In the genomic region with DNA sequence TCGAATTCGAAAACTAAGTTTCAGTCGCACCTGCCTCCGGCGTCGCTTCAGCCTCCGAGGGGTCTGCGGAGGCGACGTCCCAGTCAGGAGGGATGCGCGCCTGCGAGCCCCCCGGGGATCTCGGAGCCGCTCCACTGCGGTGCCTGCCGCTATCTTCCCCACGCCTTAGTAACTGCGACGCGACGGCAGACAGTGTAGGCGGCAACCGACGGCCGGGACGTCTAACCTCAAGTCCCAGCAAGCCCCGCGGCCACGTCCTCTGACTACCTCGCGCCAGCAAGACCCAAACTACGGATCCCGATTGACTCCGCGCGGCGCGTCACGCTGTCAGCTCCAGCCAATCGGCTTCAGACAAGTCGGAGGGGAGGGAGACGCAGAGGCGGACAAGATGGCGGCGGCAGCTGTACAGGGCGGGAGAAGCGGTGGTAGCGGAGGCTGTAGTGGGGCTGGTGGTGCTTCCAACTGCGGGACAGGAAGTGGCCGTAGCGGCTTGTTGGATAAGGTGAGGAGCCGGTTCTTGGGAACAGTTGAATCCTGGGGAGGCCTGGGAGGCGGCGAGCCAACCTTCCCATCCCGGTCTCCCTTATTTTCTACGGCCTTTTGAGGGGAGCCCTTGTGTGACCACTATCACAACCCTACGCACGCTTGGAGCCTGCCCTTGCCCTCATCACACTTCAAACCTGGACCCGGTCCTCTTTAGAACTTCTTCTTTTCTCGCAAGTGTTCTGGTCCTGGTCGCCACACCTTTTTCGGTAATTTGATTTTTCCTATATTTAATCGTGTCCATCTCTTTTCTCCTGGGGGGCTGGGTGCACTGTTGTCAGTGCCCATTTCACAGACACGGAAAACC, we compare ENCODE assay signal across 8 cellular contexts. TPM values are rescaled to one million over a fixed set of nuclear protein-coding genes. Genes with fewer than 3 reads are reported as not detected.
DNase-seq lines count a peak whose midpoint lies in the region; ATAC-seq and TF ChIP-seq lines count a peak whose summit lies in the region.

A gene (plus strand): TSS at position 369 of the 850 bp plus-strand sequence. CDS start 20 bp downstream, at position 389.
A gene with protein sequence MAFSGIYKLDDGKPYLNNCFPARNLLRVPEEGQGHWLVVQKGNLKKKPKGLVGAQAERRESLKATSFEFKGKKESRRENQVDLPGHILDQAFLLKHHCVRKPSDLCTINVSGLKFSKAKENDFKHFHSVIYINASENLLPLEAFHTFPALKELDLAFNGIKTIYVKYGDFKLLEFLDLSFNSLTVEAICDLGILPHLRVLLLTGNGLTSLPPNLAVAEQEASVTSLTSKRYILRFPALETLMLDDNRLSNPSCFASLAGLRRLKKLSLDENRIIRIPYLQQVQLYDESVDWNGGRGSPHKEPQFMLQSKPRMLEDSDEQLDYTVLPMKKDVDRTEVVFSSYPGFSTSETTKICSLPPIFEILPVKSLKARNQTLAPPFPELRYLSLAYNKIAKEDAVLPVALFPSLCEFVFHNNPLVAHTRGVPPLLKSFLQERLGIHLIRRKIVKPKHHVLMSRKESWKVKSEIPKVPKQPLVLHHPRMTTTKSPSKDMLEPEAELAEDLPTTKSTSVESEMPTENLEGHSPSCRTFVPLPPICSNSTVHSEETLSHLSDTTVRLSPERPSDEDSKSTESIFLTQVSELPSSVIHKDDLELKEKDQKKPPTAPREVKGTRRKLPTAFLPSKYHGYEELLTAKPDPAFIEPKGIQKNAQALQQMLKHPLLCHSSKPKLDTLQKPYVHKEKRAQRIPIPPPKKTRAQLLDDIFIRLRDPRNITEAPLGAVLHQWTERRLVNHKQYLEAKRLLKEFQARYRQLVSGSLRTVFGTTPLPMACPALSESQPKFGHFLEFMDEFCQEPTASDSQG (minus strand): TSS at position 194 of the 850 bp plus-strand sequence. CDS start 8,213 bp downstream, outside the sequence.

- no peaks in the 10 kb centered on the region for H3K27me3 Mint-ChIP-seq in activated CD4-positive, alpha-beta memory T cell treated with anti-CD3 and anti-CD28 coated beads for 36 hours

- TF ChIP-seq CTCF in C4-2B (conservative IDR thresholded peaks at IDR 0.05) (no peak), dorsolateral prefrontal cortex (IDR thresholded peaks at IDR 0.05 in 54 of 56, conservative IDR thresholded peaks at IDR 0.05 in 2 of 56; ENCODE audit: low read depth in 1 of 56, partially characterized antibody in 56 of 56) (peak in 36 of 56 donors; percentile 0 to 59 (median 30)), liver (IDR thresholded peaks at IDR 0.05; ENCODE audit: low read depth, low read length, missing input control) (no peak)

- H3K36me3 ChIP-seq in liver (ENCODE audit: control insufficient read depth in 4 of 4, insufficient read depth in 3 of 4, low read depth in 1 of 4, low read length in 3 of 4): peaks cover 0 to 5% (median 2%) of the 10 kb centered on the region in 4 donors

- peak; percentile 99 for DNase-seq in NCI-H774 (lab: John Stamatoyannopoulos, UW)
- DNase-seq in activated CD4-positive, alpha-beta memory T cell treated with anti-CD3 and anti-CD28 coated beads for 36 hours: peak; percentile 99
- peak; percentile 98 to 99 (median 99) for DNase-seq in dorsolateral prefrontal cortex
- peak; percentile 99 for DNase-seq in stimulated activated CD4-positive, alpha-beta T cell treated with anti-CD3 and anti-CD28 coated beads, Interleukin-4, amount 100 ng/mL, for 24 hours

- POLR2A ChIA-PET in activated CD4-positive, alpha-beta memory T cell treated with anti-CD3 and anti-CD28 coated beads for 36 hours (lab: Charles Lee): interaction anchor here (0.8 to 1.4 kb wide), 4 partner anchors 35 to 74 kb away, joined by 3 to 8 read pairs (median 3); a partner anchor contains a TSS

- peaks cover 19% of the 10 kb centered on the region for H3K36me3 Mint-ChIP-seq in activated CD4-positive, alpha-beta memory T cell treated with anti-CD3 and anti-CD28 coated beads for 36 hours

- CTCF ChIA-PET in activated CD4-positive, alpha-beta memory T cell treated with anti-CD3 and anti-CD28 coated beads for 36 hours (lab: Charles Lee): interaction anchor here (0.6 to 1.0 kb wide), 3 partner anchors 19 to 292 kb away, joined by 3 to 4 read pairs (median 4); no protein-coding TSS in a partner anchor

- H3K9me3 Mint-ChIP-seq in activated CD4-positive, alpha-beta memory T cell treated with anti-CD3 and anti-CD28 coated beads for 36 hours: no peaks in the 10 kb centered on the region

- peak within 1 kb of the TSS; percentile 62 to 99 (median 92) for H3K4me3 ChIP-seq in dorsolateral prefrontal cortex
- H3K4me3 ChIP-seq in liver (ENCODE audit: low read depth in 1 of 3, low read length in 3 of 3): peak within 1 kb of the TSS; percentile 64 to 100 (median 98)

- peak within 1 kb of the TSS; percentile 91 for H3K27ac Mint-ChIP-seq in activated CD4-positive, alpha-beta memory T cell treated with anti-CD3 and anti-CD28 coated beads for 36 hours

- WGBS in liver: under 1% methylated on average over 66 of the region's 66 CpGs

- peak within 1 kb of the TSS; percentile 99 for H3K4me3 Mint-ChIP-seq in activated CD4-positive, alpha-beta memory T cell treated with anti-CD3 and anti-CD28 coated beads for 36 hours

- peak within 1 kb of the TSS; percentile 98 to 99 for H3K9ac ChIP-seq in liver (ENCODE audit: low read depth in 1 of 2, low read length in 2 of 2)

- TF ChIP-seq RAD21 in liver (IDR thresholded peaks at IDR 0.05): peak in 1 of 2 donors; percentile 46

- peak within 1 kb of the TSS; percentile 93 for H3K27ac ChIP-seq in C4-2B
- peak within 1 kb of the TSS in 57 of 59 donors; percentile 23 to 91 (median 80) for H3K27ac ChIP-seq in dorsolateral prefrontal cortex
- H3K27ac ChIP-seq in liver (ENCODE audit: low read depth in 1 of 2, low read length in 2 of 2): peak within 1 kb of the TSS; percentile 73 to 85

- H3K9me3 ChIP-seq in liver (ENCODE audit: control insufficient read depth in 4 of 4, low read length in 3 of 4): no peaks in the 10 kb centered on the region

- H3K4me1 ChIP-seq in liver (ENCODE audit: control insufficient read depth in 4 of 4, insufficient read depth in 4 of 4, low read length in 3 of 4): peaks cover 7 to 26% (median 16%) of the 10 kb centered on the region in 4 donors

- H3K27me3 ChIP-seq in dorsolateral prefrontal cortex (no peaks in the 10 kb centered on the region), liver (ENCODE audit: control insufficient read depth in 4 of 4, insufficient read depth in 4 of 4, low read length in 3 of 4) (no peaks in the 10 kb centered on the region)

- intact Hi-C loops in activated CD4-positive, alpha-beta memory T cell treated with anti-CD3 and anti-CD28 coated beads for 36 hours (cut with micrococcal nuclease): loop anchor here (1.0 to 2.0 kb wide), 4 partner anchors 16 to 404 kb away; a partner anchor contains a TSS
- intact Hi-C loops in dorsolateral prefrontal cortex (cut with DNase I): loop anchor here (5.0 to 10.0 kb wide), 3 partner anchors 73 to 293 kb away; a partner anchor contains a TSS

- peaks cover 39% of the 10 kb centered on the region for H3K4me1 Mint-ChIP-seq in activated CD4-positive, alpha-beta memory T cell treated with anti-CD3 and anti-CD28 coated beads for 36 hours (ENCODE audit: low read depth)

- ATAC-seq in GM19395 (IDR thresholded peaks at IDR 0.05; ENCODE audit: unreplicated experiment) (peak; percentile 86), HG03565 (IDR thresholded peaks at IDR 0.05; ENCODE audit: unreplicated experiment) (peak; percentile 92)

TF ChIP-seq in liver, 16 proteins besides CTCF, POLR2A, EP300 and RAD21 (continues in another document):
- TF ChIP-seq HNF4G (IDR thresholded peaks at IDR 0.05): no peak
- TF ChIP-seq, protein P1, sequence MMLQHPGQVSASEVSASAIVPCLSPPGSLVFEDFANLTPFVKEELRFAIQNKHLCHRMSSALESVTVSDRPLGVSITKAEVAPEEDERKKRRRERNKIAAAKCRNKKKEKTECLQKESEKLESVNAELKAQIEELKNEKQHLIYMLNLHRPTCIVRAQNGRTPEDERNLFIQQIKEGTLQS (IDR thresholded peaks at IDR 0.05): no peak
- TF ChIP-seq NR2F2 (IDR thresholded peaks at IDR 0.05): no peak
- TF ChIP-seq JUND (IDR thresholded peaks at IDR 0.05): no peak
- no peak for TF ChIP-seq FOXA1 (IDR thresholded peaks at IDR 0.05)
- TF ChIP-seq, protein P2, sequence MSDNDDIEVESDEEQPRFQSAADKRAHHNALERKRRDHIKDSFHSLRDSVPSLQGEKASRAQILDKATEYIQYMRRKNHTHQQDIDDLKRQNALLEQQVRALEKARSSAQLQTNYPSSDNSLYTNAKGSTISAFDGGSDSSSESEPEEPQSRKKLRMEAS (IDR thresholded peaks at IDR 0.05): peak; percentile 94
- peak; percentile 68 for TF ChIP-seq TAF1 (conservative IDR thresholded peaks at IDR 0.05)
- peak; percentile 54 to 73 for TF ChIP-seq RXRA (IDR thresholded peaks at IDR 0.05)
- TF ChIP-seq GABPA (IDR thresholded peaks at IDR 0.05 in 1 of 2, conservative IDR thresholded peaks at IDR 0.05 in 1 of 2): peak in 1 of 2 donors; percentile 69
- TF ChIP-seq HNF4A (conservative IDR thresholded peaks at IDR 0.05): peak in 1 of 2 donors; percentile 31
- no peak for TF ChIP-seq EGR1 (IDR thresholded peaks at IDR 0.05; ENCODE audit: low read depth in 2 of 2)
- TF ChIP-seq YY1 (IDR thresholded peaks at IDR 0.05): peak; percentile 100
- peak; percentile 7 for TF ChIP-seq FOXA2 (IDR thresholded peaks at IDR 0.05)

RNA-seq across cellular contexts. Expression of the first gene that starts in this region (rescaled TPM):
- total RNA-seq in activated CD4-positive, alpha-beta memory T cell treated with anti-CD3 and anti-CD28 coated beads for 36 hours: 100 to 1,000 TPM; 126 to 138 TPM
- total RNA-seq in dorsolateral prefrontal cortex (100 to 1,000 TPM in 111 of 120 experiments, 10 to 100 TPM in 9; 91.9 to 159 (median 120) TPM), liver (10 to 100 TPM; 32.4 to 34.6 TPM)
- polyA plus RNA-seq in liver: 100 to 1,000 TPM in 1 of 2 donors, 10 to 100 TPM in 1; 84.6 to 186 TPM

RNA-seq across cellular contexts. Expression of the second gene that starts in this region (rescaled TPM):
- total RNA-seq in activated CD4-positive, alpha-beta memory T cell treated with anti-CD3 and anti-CD28 coated beads for 36 hours: 10 to 100 TPM in 1 of 2 experiments, 1 to 10 TPM in 1; 9.1 to 13.0 TPM
- total RNA-seq in dorsolateral prefrontal cortex (10 to 100 TPM; 11.0 to 66.2 (median 28.2) TPM), liver (10 to 100 TPM in 1 of 2 donors, 1 to 10 TPM in 1; 3.8 to 11.6 TPM)
- polyA plus RNA-seq in liver: 1 to 10 TPM; 5.0 to 6.2 TPM

Comparison
In these comparisons a context has a peak if more than half of its experiments do, and no peak if none do; other contexts are left out.
1. Peak in every context shown above with its lines: DNase-seq, ATAC-seq, H3K4me3 ChIP-seq and H3K27ac ChIP-seq.
2. CTCF ChIP-seq: peak in dorsolateral prefrontal cortex (36 of 56); none in C4-2B (single experiment) and liver (single experiment).